15 cellular contexts compared by ENCODE assay signal in genomic region chr6:36559394-36559793, GRCh38.
"Had no signal": no experiment of that assay in that cellular context is flagged by ENCODE, and none has a peak within 500 bp of the region (broad histone marks: within the 10 kb centered on the region; RNA-seq: fewer than 3 reads in every experiment).

No MANE protein-coding gene starts in this region.

- H3K4me3 ChIP-seq: ascending aorta, heart left ventricle, lung, pancreas, sigmoid colon, thyroid gland had no signal

- H3K9me3 ChIP-seq: ascending aorta, heart left ventricle, pancreas, sigmoid colon, thyroid gland had no signal

- H3K27me3 ChIP-seq: ascending aorta, heart left ventricle, pancreas, sigmoid colon, thyroid gland had no signal

- H3K4me1 ChIP-seq: pancreas, thyroid gland had no signal

- H3K36me3 ChIP-seq: ascending aorta, heart left ventricle, pancreas, sigmoid colon, thyroid gland had no signal

- ATAC-seq: activated naive CD8-positive, alpha-beta T cell treated with anti-CD3 and anti-CD28 coated beads, Interleukin-2, amount 50 U/mL, for 24 hours; heart left ventricle; naive thymus-derived CD4-positive, alpha-beta T cell; pancreas had no signal

- H3K27ac ChIP-seq: ascending aorta, epithelial cell of prostate, pancreas, sigmoid colon, thyroid gland had no signal

- DNase-seq: activated CD4-positive, CD25-positive, alpha-beta regulatory T cell treated with anti-CD3 and anti-CD28 coated beads, Interleukin-2, amount 50 U/mL, for 72 hours; activated naive CD4-positive, alpha-beta T cell; activated naive CD8-positive, alpha-beta T cell treated with anti-CD3 and anti-CD28 coated beads, Interleukin-2, amount 50 U/mL, for 24 hours; activated T-cell treated with anti-CD3 and anti-CD28 coated beads for 4 hours; heart left ventricle; immature natural killer cell; naive thymus-derived CD4-positive, alpha-beta T cell; pancreas; sigmoid colon; stimulated activated CD4-positive, alpha-beta T cell treated with anti-CD3 and anti-CD28 coated beads, Interleukin-2, amount 100 ng/mL, for 24 hours; T1000; thyroid gland had no signal
